Comparison of ENCODE assay signal across 8 cellular contexts in genomic region chr17:81869221-81870154, GRCh38. TPM values are rescaled to one million over a fixed set of nuclear protein-coding genes. Genes with fewer than 3 reads are reported as not detected.
DNase-seq lines count a peak whose midpoint lies in the region; ATAC-seq and TF ChIP-seq lines count a peak whose summit lies in the region.

No MANE protein-coding gene starts in this region.

- no peak for TF ChIP-seq POLR2A in erythroblast (IDR thresholded peaks at IDR 0.05; ENCODE audit: low read length)

- intact Hi-C loops in activated CD4-positive, alpha-beta T cell treated with anti-CD3 and anti-CD28 coated beads for 36 hours (cut with DNase I, micrococcal nuclease) = loop anchor here (1.0 to 2.0 kb wide), 4 partner anchors 9 to 627 kb away; partner anchors contain the start of genes P4HB (in 1 of the 2) and PCYT2 (in 1 of the 2)

- H3K27ac ChIP-seq in GM23338 (ENCODE audit: low read depth) = peak overlapping the region; percentile 81

- no peaks in the 10 kb centered on the region for H3K9me2 ChIP-seq in GM23338 (ENCODE audit: insufficient read depth)

- H3K36me3 ChIP-seq in GM23338 (ENCODE audit: insufficient read depth) = 0 out of 2 replicates have a peak, but pooled peaks cover 6% of the 10 kb centered on the region

- H3K4me1 Mint-ChIP-seq in GM23338 = peaks cover 22% of the 10 kb centered on the region
- H3K4me1 Mint-ChIP-seq in activated CD4-positive, alpha-beta T cell treated with anti-CD3 and anti-CD28 coated beads for 36 hours = peaks cover 35% of the 10 kb centered on the region
- H3K4me1 Mint-ChIP-seq in natural killer cell treated with Interleukin-12 subunit alpha and Interleukin-12 subunit beta and Interleukin-15 and Interleukin-18, amount 100 ng/mL, for 72 hours (ENCODE audit: low read depth in 2 of 2) = peaks cover 16 to 32% of the 10 kb centered on the region in 2 donors

- H3K27ac Mint-ChIP-seq in GM23338 = peak overlapping the region; percentile 91
- H3K27ac Mint-ChIP-seq in activated CD4-positive, alpha-beta T cell treated with anti-CD3 and anti-CD28 coated beads for 36 hours = peak overlapping the region; percentile 84
- peak overlapping the region; percentile 86 to 88 for H3K27ac Mint-ChIP-seq in natural killer cell treated with Interleukin-12 subunit alpha and Interleukin-12 subunit beta and Interleukin-15 and Interleukin-18, amount 100 ng/mL, for 72 hours

- H3F3A ChIP-seq in GM23338 (replicated peaks; ENCODE audit: low read depth) = peaks cover 53% of the 10 kb centered on the region

- H3K4me1 ChIP-seq in GM23338 (ENCODE audit: insufficient read depth) = peaks cover 12% of the 10 kb centered on the region

- no peak overlapping the region for H2AFZ ChIP-seq in GM23338

- peak overlapping the region; percentile 85 for H3K4me3 ChIP-seq in GM23338

- H3K27me3 Mint-ChIP-seq in GM23338 (ENCODE audit: insufficient read depth, low read depth, poor library complexity) = peaks cover 45% of the 10 kb centered on the region
- no peaks in the 10 kb centered on the region for H3K27me3 Mint-ChIP-seq in activated CD4-positive, alpha-beta T cell treated with anti-CD3 and anti-CD28 coated beads for 36 hours
- no peaks in the 10 kb centered on the region for H3K27me3 Mint-ChIP-seq in natural killer cell treated with Interleukin-12 subunit alpha and Interleukin-12 subunit beta and Interleukin-15 and Interleukin-18, amount 100 ng/mL, for 72 hours

- H3K4me2 ChIP-seq in GM23338 = peak overlapping the region; percentile 94

- H3K27me3 ChIP-seq in GM23338 (ENCODE audit: insufficient read depth) = no peaks in the 10 kb centered on the region

- H3K36me3 Mint-ChIP-seq in GM23338 (ENCODE audit: low read depth) = peaks cover 9% of the 10 kb centered on the region; the same call in 2 of the 3 replicates
- H3K36me3 Mint-ChIP-seq in activated CD4-positive, alpha-beta T cell treated with anti-CD3 and anti-CD28 coated beads for 36 hours (ENCODE audit: low read depth) = peaks cover 41% of the 10 kb centered on the region
- no peaks in the 10 kb centered on the region for H3K36me3 Mint-ChIP-seq in natural killer cell treated with Interleukin-12 subunit alpha and Interleukin-12 subunit beta and Interleukin-15 and Interleukin-18, amount 100 ng/mL, for 72 hours

- H3K79me2 ChIP-seq in GM23338 (replicated peaks; ENCODE audit: insufficient read depth) = peaks cover 7% of the 10 kb centered on the region; the same call in 1 of the 2 replicates

- ATAC-seq in GM23338 (peak; percentile 51), HG03045 (IDR thresholded peaks at IDR 0.05; ENCODE audit: unreplicated experiment) (no peak)
- ATAC-seq in activated CD4-positive, alpha-beta T cell treated with anti-CD3 and anti-CD28 coated beads for 36 hours = no peak
- ATAC-seq in natural killer cell treated with Interleukin-12 subunit alpha and Interleukin-12 subunit beta and Interleukin-15 and Interleukin-18, amount 100 ng/mL, for 72 hours = no peak

- H4K20me1 ChIP-seq in GM23338 (replicated peaks; ENCODE audit: insufficient read depth) = peaks cover 13% of the 10 kb centered on the region

- CTCF ChIA-PET in activated CD4-positive, alpha-beta T cell treated with anti-CD3 and anti-CD28 coated beads for 36 hours (lab: Charles Lee) = interaction anchor here (0.6 to 2.6 kb wide), 8 partner anchors 8 to 645 kb away, joined by 3 to 14 read pairs (median 3); partner anchors contain the start of genes ALYREF, ANAPC11 and P4HB

- POLR2A ChIA-PET in activated CD4-positive, alpha-beta T cell treated with anti-CD3 and anti-CD28 coated beads for 36 hours (lab: Charles Lee) = interaction anchor here (1.2 to 1.6 kb wide), 3 partner anchors 9 to 47 kb away, joined by 4 to 6 read pairs (median 6); no protein-coding TSS in a partner anchor

- no peaks in the 10 kb centered on the region; the same call in 2 of the 3 replicates for H3K9me3 Mint-ChIP-seq in GM23338
- no peaks in the 10 kb centered on the region for H3K9me3 Mint-ChIP-seq in activated CD4-positive, alpha-beta T cell treated with anti-CD3 and anti-CD28 coated beads for 36 hours (ENCODE audit: low read depth)
- H3K9me3 Mint-ChIP-seq in natural killer cell treated with Interleukin-12 subunit alpha and Interleukin-12 subunit beta and Interleukin-15 and Interleukin-18, amount 100 ng/mL, for 72 hours = no peaks in the 10 kb centered on the region

- peak; percentile 76 to 79 for TF ChIP-seq CTCF in GM23338 (conservative IDR thresholded peaks at IDR 0.05; ENCODE audit: low read depth in 2 of 2)

- peak; percentile 76 for DNase-seq in AG08396 (ENCODE audit: low spot score)
- peak; percentile 65 for DNase-seq in GM23338 (ENCODE audit: low spot score)
- peak; percentile 66 for DNase-seq in activated CD4-positive, alpha-beta T cell treated with anti-CD3 and anti-CD28 coated beads for 36 hours
- peak; percentile 53 to 68 for DNase-seq in erythroblast (lab: John Stamatoyannopoulos, UW)
- DNase-seq in natural killer cell treated with Interleukin-12 subunit alpha and Interleukin-12 subunit beta and Interleukin-15 and Interleukin-18, amount 100 ng/mL, for 72 hours (ENCODE audit: low spot score) = no peak
- no peak for DNase-seq in NCI-H2107 (lab: John Stamatoyannopoulos, UW)
- no peak for DNase-seq in amniotic stem cell (lab: John Stamatoyannopoulos, UW)

- peak overlapping the region; percentile 80 for H3K4me3 Mint-ChIP-seq in GM23338
- H3K4me3 Mint-ChIP-seq in activated CD4-positive, alpha-beta T cell treated with anti-CD3 and anti-CD28 coated beads for 36 hours = peak overlapping the region; percentile 87
- H3K4me3 Mint-ChIP-seq in natural killer cell treated with Interleukin-12 subunit alpha and Interleukin-12 subunit beta and Interleukin-15 and Interleukin-18, amount 100 ng/mL, for 72 hours = peak overlapping the region; percentile 87

TF ChIP-seq in GM23338, 12 proteins besides CTCF, POLR2A, EP300 and RAD21 (continues in another document):
- no peak for TF ChIP-seq ZNF331 (CRISPR knock-in tag; IDR thresholded peaks at IDR 0.05; ENCODE audit: low read depth)
- TF ChIP-seq POLR2AphosphoS5 (IDR thresholded peaks at IDR 0.05; ENCODE audit: low read depth) = peak; percentile 8; the same call in 1 of the 2 replicates
- TF ChIP-seq JUNB (IDR thresholded peaks at IDR 0.05; ENCODE audit: unreplicated experiment) = no peak
- no peak for TF ChIP-seq ETS1 (IDR thresholded peaks at IDR 0.05)

RNA-seq across cellular contexts. Expression of gene ARHGDIA, which starts 1.6 kb away (rescaled TPM):
- total RNA-seq in GM23338 (2014; rRNA removed; shearing (Covaris generic)) = 80.1 and 125 TPM in 2 replicates
- polyA plus RNA-seq in GM23338 (2016; fragmentation: Nextera tagmentation; extraction: Ambion mirVana) = 140 and 152 TPM in 2 replicates
- 100 to 1,000 TPM; 513 to 661 TPM for total RNA-seq in activated CD4-positive, alpha-beta T cell treated with anti-CD3 and anti-CD28 coated beads for 36 hours
- 100 to 1,000 TPM; 874 to 929 TPM for total RNA-seq in natural killer cell treated with Interleukin-12 subunit alpha and Interleukin-12 subunit beta and Interleukin-15 and Interleukin-18, amount 100 ng/mL, for 72 hours

RNA-seq across cellular contexts. Expression of gene P4HB, which starts 9.2 kb away (rescaled TPM):
- 418 and 620 TPM in 2 replicates for total RNA-seq in GM23338 (2014; rRNA removed; shearing (Covaris generic))
- polyA plus RNA-seq in GM23338 (2016; fragmentation: Nextera tagmentation; extraction: Ambion mirVana) = 206 and 209 TPM in 2 replicates
- total RNA-seq in activated CD4-positive, alpha-beta T cell treated with anti-CD3 and anti-CD28 coated beads for 36 hours = 100 to 1,000 TPM; 414 to 578 TPM
- total RNA-seq in natural killer cell treated with Interleukin-12 subunit alpha and Interleukin-12 subunit beta and Interleukin-15 and Interleukin-18, amount 100 ng/mL, for 72 hours = 100 to 1,000 TPM; 691 to 774 TPM

RNA-seq across cellular contexts. Expression of gene ALYREF, which starts 21.9 kb away (rescaled TPM):
- 236 TPM in 2 replicates for total RNA-seq in GM23338 (2014; rRNA removed; shearing (Covaris generic))
- polyA plus RNA-seq in GM23338 (2016; fragmentation: Nextera tagmentation; extraction: Ambion mirVana) = 36.5 and 54.3 TPM in 2 replicates
- total RNA-seq in activated CD4-positive, alpha-beta T cell treated with anti-CD3 and anti-CD28 coated beads for 36 hours = 100 to 1,000 TPM; 197 to 230 TPM
- total RNA-seq in natural killer cell treated with Interleukin-12 subunit alpha and Interleukin-12 subunit beta and Interleukin-15 and Interleukin-18, amount 100 ng/mL, for 72 hours = 100 to 1,000 TPM; 159 to 302 TPM

RNA-seq across cellular contexts. Expression of gene ANAPC11, which starts 22.0 kb away (rescaled TPM):
- 149 and 188 TPM in 2 replicates for total RNA-seq in GM23338 (2014; rRNA removed; shearing (Covaris generic))
- 498 and 517 TPM in 2 replicates for polyA plus RNA-seq in GM23338 (2016; fragmentation: Nextera tagmentation; extraction: Ambion mirVana)
- total RNA-seq in activated CD4-positive, alpha-beta T cell treated with anti-CD3 and anti-CD28 coated beads for 36 hours = 100 to 1,000 TPM in 1 of 2 experiments, 10 to 100 TPM in 1; 79.9 to 131 TPM
- 100 to 1,000 TPM in 1 of 2 donors, 10 to 100 TPM in 1; 81.3 to 112 TPM for total RNA-seq in natural killer cell treated with Interleukin-12 subunit alpha and Interleukin-12 subunit beta and Interleukin-15 and Interleukin-18, amount 100 ng/mL, for 72 hours

RNA-seq across cellular contexts. Expression of gene NPB, which starts 32.5 kb away (rescaled TPM):
- total RNA-seq in GM23338 (2014; rRNA removed; shearing (Covaris generic)) = 0.93 and 3.8 TPM in 2 replicates
- polyA plus RNA-seq in GM23338 (2016; fragmentation: Nextera tagmentation; extraction: Ambion mirVana) = 2.7 and 3.6 TPM in 2 replicates
- under 1 TPM in 1 of 2 experiments, not detected in 1; 0.14 TPM for total RNA-seq in activated CD4-positive, alpha-beta T cell treated with anti-CD3 and anti-CD28 coated beads for 36 hours
- under 1 TPM; 0.17 to 0.50 TPM for total RNA-seq in natural killer cell treated with Interleukin-12 subunit alpha and Interleukin-12 subunit beta and Interleukin-15 and Interleukin-18, amount 100 ng/mL, for 72 hours

Comparison
In these comparisons a context has a peak if more than half of its experiments do, and no peak if none do; other contexts are left out.
1. DNase-seq: peak in AG08396 (single experiment), GM23338 (single experiment), activated CD4-positive, alpha-beta T cell treated with anti-CD3 and anti-CD28 coated beads for 36 hours (single experiment) and erythroblast (2 of 2); none in natural killer cell treated with Interleukin-12 subunit alpha and Interleukin-12 subunit beta and Interleukin-15 and Interleukin-18, amount 100 ng/mL, for 72 hours (single experiment), NCI-H2107 (single experiment) and amniotic stem cell (single experiment).
2. Peak in every context shown above with its lines, with median percentiles within 50 percentile points of each other: H3K27ac Mint-ChIP-seq and H3K4me3 Mint-ChIP-seq.